1 cellular context compared by ENCODE assay signal in the genomic region with DNA sequence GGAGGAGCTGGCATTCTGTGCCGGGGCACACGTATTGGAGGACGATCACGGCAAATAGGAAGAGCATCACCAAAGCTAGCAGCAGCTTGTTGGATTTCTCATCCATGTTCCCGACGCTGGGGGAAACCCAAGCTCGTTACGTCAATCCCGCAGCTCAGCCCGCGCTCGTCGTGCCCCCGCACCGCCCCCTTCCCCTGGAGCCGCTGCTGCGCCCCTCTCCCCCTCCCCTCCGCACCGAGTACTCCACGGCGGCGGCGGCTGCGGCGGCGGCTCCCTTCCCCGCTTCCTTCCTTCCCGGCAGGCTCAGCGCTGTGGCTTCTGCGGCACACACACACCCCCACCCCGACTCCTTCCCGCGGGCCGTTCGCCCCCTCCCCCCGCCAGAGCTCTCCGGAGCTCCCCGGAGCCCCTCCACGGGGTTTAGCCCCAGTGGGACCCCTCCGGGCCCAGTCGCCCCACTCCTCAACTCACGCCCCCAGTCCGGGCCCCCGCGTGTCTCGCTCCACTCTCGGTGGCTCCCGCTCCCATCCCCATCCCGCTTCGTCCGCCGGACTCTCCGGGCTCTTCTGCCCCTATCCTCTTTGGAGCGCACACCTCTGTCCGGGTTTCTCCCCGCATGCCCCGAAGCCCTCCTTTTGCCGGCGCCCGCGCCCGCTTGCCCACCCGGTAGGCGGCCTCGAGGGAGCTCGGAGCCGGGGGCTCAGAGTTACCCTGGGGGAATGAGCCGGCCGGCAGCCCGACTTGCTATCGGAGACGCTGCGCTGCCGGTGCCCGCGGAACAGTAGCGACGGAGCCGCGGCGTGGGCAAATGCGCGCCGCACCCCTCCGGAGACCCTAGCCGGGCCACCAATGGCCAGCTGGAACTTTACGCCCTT.
TF ChIP-seq lines count a peak whose summit lies in the region.

No MANE protein-coding gene starts in this region.

TF ChIP-seq in IMR-90, 13 proteins besides CTCF, POLR2A, EP300 and RAD21 (continued from another document):
- TF ChIP-seq, protein P1, sequence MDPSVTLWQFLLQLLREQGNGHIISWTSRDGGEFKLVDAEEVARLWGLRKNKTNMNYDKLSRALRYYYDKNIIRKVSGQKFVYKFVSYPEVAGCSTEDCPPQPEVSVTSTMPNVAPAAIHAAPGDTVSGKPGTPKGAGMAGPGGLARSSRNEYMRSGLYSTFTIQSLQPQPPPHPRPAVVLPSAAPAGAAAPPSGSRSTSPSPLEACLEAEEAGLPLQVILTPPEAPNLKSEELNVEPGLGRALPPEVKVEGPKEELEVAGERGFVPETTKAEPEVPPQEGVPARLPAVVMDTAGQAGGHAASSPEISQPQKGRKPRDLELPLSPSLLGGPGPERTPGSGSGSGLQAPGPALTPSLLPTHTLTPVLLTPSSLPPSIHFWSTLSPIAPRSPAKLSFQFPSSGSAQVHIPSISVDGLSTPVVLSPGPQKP (IDR thresholded peaks at IDR 0.05; ENCODE audit: borderline replicate concordance, low read depth, low read length) = no peak
- TF ChIP-seq, protein P2, sequence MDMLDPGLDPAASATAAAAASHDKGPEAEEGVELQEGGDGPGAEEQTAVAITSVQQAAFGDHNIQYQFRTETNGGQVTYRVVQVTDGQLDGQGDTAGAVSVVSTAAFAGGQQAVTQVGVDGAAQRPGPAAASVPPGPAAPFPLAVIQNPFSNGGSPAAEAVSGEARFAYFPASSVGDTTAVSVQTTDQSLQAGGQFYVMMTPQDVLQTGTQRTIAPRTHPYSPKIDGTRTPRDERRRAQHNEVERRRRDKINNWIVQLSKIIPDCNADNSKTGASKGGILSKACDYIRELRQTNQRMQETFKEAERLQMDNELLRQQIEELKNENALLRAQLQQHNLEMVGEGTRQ (IDR thresholded peaks at IDR 0.05; ENCODE audit: low read depth, low read length) = no peak
- TF ChIP-seq MXI1 (IDR thresholded peaks at IDR 0.05; ENCODE audit: borderline replicate concordance, low read depth, low read length) (no peak), CHD1 (IDR thresholded peaks at IDR 0.05; ENCODE audit: low read depth, low read length) (no peak)
TF ChIP-seq in IMR-90: peak in this region for 0.
